ENCODE assay signal across 11 cellular contexts in genomic region chr5:151092750-151093149, GRCh38. TPM values are rescaled to one million over a fixed set of nuclear protein-coding genes. Genes with fewer than 3 reads are reported as not detected.
DNase-seq lines count a peak whose midpoint lies in the region; ATAC-seq and TF ChIP-seq lines count a peak whose summit lies in the region.
"Had no signal": no experiment of that assay in that cellular context is flagged by ENCODE, and none has a peak within 500 bp of the region (broad histone marks: within the 10 kb centered on the region; RNA-seq: fewer than 3 reads in every experiment).

No MANE protein-coding gene starts in this region.

- H3K79me2 ChIP-seq in mammary epithelial cell (ENCODE audit: insufficient read depth, low read length) (no peaks in the 10 kb centered on the region), neural progenitor cell (ENCODE audit: low read depth) (no peaks in the 10 kb centered on the region)

- H2AFZ ChIP-seq in mammary epithelial cell (ENCODE audit: low read depth, low read length) (no peak overlapping the region), neural progenitor cell (replicated peaks) (no peak overlapping the region)

- BruUV-seq in mammary epithelial cell (replicated peaks; lab: Mats Ljungman, UMichigan), result no TSS peak

- POLR2A ChIA-PET in CD8-positive, alpha-beta memory T cell (lab: Charles Lee), result interaction anchor here (0.6 to 1.3 kb wide), 2 partner anchors 11 to 30 kb away, joined by 3 to 5 read pairs; no protein-coding TSS in a partner anchor

- WGBS in mammary epithelial cell (ENCODE audit: low coverage, missing lambda C conversion rate), result 0% methylated on average over 1 of the region's 1 CpG

- H3K9ac ChIP-seq in mammary epithelial cell (ENCODE audit: insufficient read depth, low read length), result peak overlapping the region; percentile 61
- H3K9ac ChIP-seq in neural progenitor cell, result no peak overlapping the region

- no peak overlapping the region for H3K4me3 ChIP-seq in CD8-positive, alpha-beta memory T cell (ENCODE audit: low read length)
- peak overlapping the region in 2 of 3 experiments; percentile 8 to 14 for H3K4me3 ChIP-seq in mammary epithelial cell (replicated peaks in 1 of 3; ENCODE audit: insufficient read depth in 1 of 3, low read depth in 2 of 3, low read length in 3 of 3)
- no peak overlapping the region for H3K4me3 ChIP-seq in neural progenitor cell

- no peaks in the 10 kb centered on the region for H3F3A ChIP-seq in neural progenitor cell (ENCODE audit: low read depth)

- ATAC-seq in GM19395 (IDR thresholded peaks at IDR 0.05; ENCODE audit: unreplicated experiment) (no peak), GM18907 (IDR thresholded peaks at IDR 0.05; ENCODE audit: unreplicated experiment) (no peak), HG03095 (IDR thresholded peaks at IDR 0.05; ENCODE audit: unreplicated experiment) (no peak)

- H3K27me3 ChIP-seq in CD8-positive, alpha-beta memory T cell (ENCODE audit: insufficient read depth, low read length, poor library complexity, severe bottlenecking), result no peaks in the 10 kb centered on the region
- no peaks in the 10 kb centered on the region for H3K27me3 ChIP-seq in mammary epithelial cell (ENCODE audit: insufficient read depth, low read length)
- no peaks in the 10 kb centered on the region for H3K27me3 ChIP-seq in neural progenitor cell

- peaks cover 0 to 2% of the 10 kb centered on the region in 2 donors for H3K27me3 Mint-ChIP-seq in CD8-positive, alpha-beta memory T cell
- peaks cover 12% of the 10 kb centered on the region for H3K27me3 Mint-ChIP-seq in neural progenitor cell (ENCODE audit: insufficient read depth, low read depth)

- intact Hi-C loops in mammary epithelial cell (cut with micrococcal nuclease), result loop anchor here (1.0 kb wide), 2 partner anchors 9 to 20 kb away; no protein-coding TSS in a partner anchor

- H3K9me3 ChIP-seq in CD8-positive, alpha-beta memory T cell (ENCODE audit: low read length), result no peaks in the 10 kb centered on the region
- H3K9me3 ChIP-seq in mammary epithelial cell (replicated peaks; ENCODE audit: insufficient read depth, low read length), result no peaks in the 10 kb centered on the region
- H3K9me3 ChIP-seq in neural progenitor cell (ENCODE audit: low read depth), result no peaks in the 10 kb centered on the region

- TF ChIP-seq CTCF in mammary epithelial cell (conservative IDR thresholded peaks at IDR 0.05 in 1 of 2, IDR thresholded peaks at IDR 0.05 in 1 of 2; ENCODE audit: extremely low read depth in 1 of 2, insufficient read depth in 1 of 2, low read depth in 1 of 2, low read length in 2 of 2) (no peak), neural progenitor cell (IDR thresholded peaks at IDR 0.05) (no peak)

- H3K36me3 ChIP-seq in CD8-positive, alpha-beta memory T cell (ENCODE audit: insufficient read depth, low read length), result no peaks in the 10 kb centered on the region
- H3K36me3 ChIP-seq in mammary epithelial cell (ENCODE audit: insufficient read depth, low read length), result no peaks in the 10 kb centered on the region
- H3K36me3 ChIP-seq in neural progenitor cell, result no peaks in the 10 kb centered on the region

- peak overlapping the region; percentile 69 for H3K4me2 ChIP-seq in mammary epithelial cell (ENCODE audit: insufficient read depth, low read depth, low read length)
- H3K4me2 ChIP-seq in neural progenitor cell, result no peak overlapping the region

- H3K27ac ChIP-seq in CD8-positive, alpha-beta memory T cell (ENCODE audit: low read depth, low read length), result no peak overlapping the region
- peak overlapping the region; percentile 96 for H3K27ac ChIP-seq in mammary epithelial cell (ENCODE audit: insufficient read depth, low read depth, low read length)
- H3K27ac ChIP-seq in neural progenitor cell, result no peak overlapping the region

- DNase-seq in CD8-positive, alpha-beta memory T cell, result no peak
- DNase-seq in NOMO-1 (lab: John Stamatoyannopoulos, UW; ENCODE audit: unreplicated experiment in 2 of 2), result peak; percentile 72 to 81
- peak; percentile 90 for DNase-seq in mammary epithelial cell
- no peak for DNase-seq in neural progenitor cell (ENCODE audit: low spot score)
- DNase-seq in iPS-NIHi11 (ENCODE audit: low spot score), result no peak
- DNase-seq: cerebellar nuclear complex, occipital lobe, T-helper 2 cell had no signal

- peak overlapping the region in 6 of 8 donors; percentile 6 to 98 (median 76) for H3K27ac Mint-ChIP-seq in CD8-positive, alpha-beta memory T cell
- peak overlapping the region; percentile 19 for H3K27ac Mint-ChIP-seq in neural progenitor cell

- no peaks in the 10 kb centered on the region for H3K9me3 Mint-ChIP-seq in CD8-positive, alpha-beta memory T cell
- H3K9me3 Mint-ChIP-seq in neural progenitor cell, result no peaks in the 10 kb centered on the region

- peaks cover 42% of the 10 kb centered on the region for H3K4me1 ChIP-seq in CD8-positive, alpha-beta memory T cell (ENCODE audit: insufficient read depth, low read length)
- H3K4me1 ChIP-seq in mammary epithelial cell (ENCODE audit: insufficient read depth, low read length), result peaks cover 41% of the 10 kb centered on the region
- H3K4me1 ChIP-seq in neural progenitor cell, result peaks cover 5% of the 10 kb centered on the region

- peaks cover 0 to 5% (median 0%) of the 10 kb centered on the region in 3 donors for H3K36me3 Mint-ChIP-seq in CD8-positive, alpha-beta memory T cell
- no peaks in the 10 kb centered on the region for H3K36me3 Mint-ChIP-seq in neural progenitor cell

- H4K20me1 ChIP-seq in mammary epithelial cell (ENCODE audit: insufficient read depth, low read length) (no peaks in the 10 kb centered on the region), neural progenitor cell (ENCODE audit: low read depth) (no peaks in the 10 kb centered on the region)

- H3K4me3 Mint-ChIP-seq in CD8-positive, alpha-beta memory T cell, result no peak overlapping the region
- H3K4me3 Mint-ChIP-seq in neural progenitor cell, result no peak overlapping the region

- in situ Hi-C loops in mammary epithelial cell (cut with MboI; ENCODE audit: low sequenced_read_pairs in 2 of 2), result no loop called here

- CTCF ChIA-PET in CD8-positive, alpha-beta memory T cell (lab: Charles Lee), result interaction anchor here (1.0 to 2.5 kb wide), 3 partner anchors 23 to 41 kb away, joined by 4 to 9 read pairs (median 4); no protein-coding TSS in a partner anchor
- CTCF ChIA-PET in mammary epithelial cell (lab: Charles Lee; ENCODE audit: low non-redundant PET), result interaction anchor here (0.6 to 0.7 kb wide), 2 partner anchors 28 to 478 kb away, joined by 3 to 7 read pairs; no protein-coding TSS in a partner anchor

- peaks cover 49 to 61% (median 60%) of the 10 kb centered on the region in 3 donors for H3K4me1 Mint-ChIP-seq in CD8-positive, alpha-beta memory T cell
- H3K4me1 Mint-ChIP-seq in neural progenitor cell, result peaks cover 22% of the 10 kb centered on the region

- dilution Hi-C loops in mammary epithelial cell (cut with HindIII; ENCODE audit: low sequenced_read_pairs), result loop anchor here (5.0 to 25.0 kb wide), 2 partner anchors 50 to 520 kb away; no protein-coding TSS in a partner anchor

RNA-seq across cellular contexts. Expression of gene TNIP1, which starts 11.9 kb away (rescaled TPM):
- 100 to 1,000 TPM; 212 to 213 TPM for total RNA-seq in CD8-positive, alpha-beta memory T cell
- 62.4 TPM for polyA plus RNA-seq in CD8-positive, alpha-beta memory T cell
- total RNA-seq in mammary epithelial cell, result 100 to 1,000 TPM in 1 of 2 donors, 10 to 100 TPM in 1; 74.3 to 247 TPM
- 118 TPM for polyA plus RNA-seq in mammary epithelial cell
- 137 TPM for polyA minus RNA-seq in mammary epithelial cell
- total RNA-seq in neural progenitor cell (ENCODE audit: low replicate concordance), result 33.5 and 49.7 TPM in 2 replicates

Comparison
In these comparisons a context has a peak if more than half of its experiments do, and no peak if none do; other contexts are left out.
1. DNase-seq: peak in NOMO-1 (2 of 2) and mammary epithelial cell (single experiment); none in CD8-positive, alpha-beta memory T cell (0 of 5), neural progenitor cell (single experiment) and iPS-NIHi11 (single experiment).
2. H3K4me3 ChIP-seq: peak in mammary epithelial cell (2 of 3); none in CD8-positive, alpha-beta memory T cell (single experiment) and neural progenitor cell (single experiment).